8 cellular contexts compared by ENCODE assay signal in the genomic region with DNA sequence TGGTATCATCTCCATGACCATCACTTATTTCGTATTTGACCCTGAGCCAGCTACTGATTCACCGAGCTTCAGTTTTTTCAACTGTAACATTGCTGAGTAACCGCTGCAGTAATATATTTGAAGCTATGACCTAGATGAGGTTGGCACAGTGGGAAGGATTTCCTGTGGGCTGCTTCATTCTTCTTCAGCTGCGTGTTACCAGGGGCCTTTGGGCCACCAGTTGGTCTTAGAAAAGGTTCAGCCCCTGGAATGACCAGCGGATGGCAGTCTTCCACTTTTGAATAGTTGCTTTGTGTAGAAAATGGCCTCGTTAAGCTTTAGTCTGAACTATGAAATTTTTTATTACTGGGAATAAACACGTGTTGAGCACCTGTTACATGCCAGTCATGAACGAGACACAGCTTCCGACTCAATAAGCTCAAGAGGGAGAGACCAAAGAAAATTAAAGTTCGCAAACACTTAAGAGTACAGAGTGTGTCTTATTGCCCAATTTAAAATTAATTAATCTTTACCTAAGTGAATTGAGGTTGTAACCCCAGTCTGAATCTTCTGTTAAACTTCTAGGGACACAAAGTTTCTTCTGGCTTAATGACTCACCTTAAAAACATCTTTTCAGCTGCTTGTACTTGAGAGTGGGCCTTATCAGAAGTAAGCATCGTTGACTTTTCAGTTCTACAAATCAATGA. TPM values are rescaled to one million over a fixed set of nuclear protein-coding genes. Genes with fewer than 3 reads are reported as not detected.
DNase-seq lines count a peak whose midpoint lies in the region; ATAC-seq and TF ChIP-seq lines count a peak whose summit lies in the region.

No MANE protein-coding gene starts in this region.

- TSS peak; percentile 23 for BruUV-seq in PC-3 (replicated peaks; lab: Mats Ljungman, UMichigan)

- H3K4me3 ChIP-seq in PC-3 (ENCODE audit: low read length) (no peak overlapping the region), epithelial cell of esophagus (ENCODE audit: low read length) (no peak overlapping the region)

- peak overlapping the region; percentile 49 for H3K4me2 ChIP-seq in PC-3 (ENCODE audit: low read length)

- TF ChIP-seq CTCF in AG09319 (IDR thresholded peaks at IDR 0.05; ENCODE audit: low read depth, low read length) (peak; percentile 51), GM12874 (IDR thresholded peaks at IDR 0.05; ENCODE audit: insufficient read depth, low read depth, low read length) (peak; percentile 44), PC-3 (conservative IDR thresholded peaks at IDR 0.05; ENCODE audit: low read depth, low read length) (peak; percentile 85), epithelial cell of esophagus (IDR thresholded peaks at IDR 0.05; ENCODE audit: insufficient read depth, low read depth, low read length, missing control alignments) (peak; percentile 32)

- ATAC-seq in PC-3 (peak; percentile 76), GM21423 (IDR thresholded peaks at IDR 0.05; ENCODE audit: unreplicated experiment) (no peak), GM21528 (IDR thresholded peaks at IDR 0.05; ENCODE audit: low FRiP score, unreplicated experiment) (no peak)

- no peaks in the 10 kb centered on the region for H3K9me3 ChIP-seq in PC-3 (ENCODE audit: low read length)

- peaks cover 42% of the 10 kb centered on the region for H3K4me1 ChIP-seq in PC-3 (ENCODE audit: insufficient read depth, low read length)

- CTCF ChIA-PET in PC-3 (lab: Charles Lee) = interaction anchor here (0.5 to 1.7 kb wide), 8 partner anchors 9 to 404 kb away, joined by 3 to 78 read pairs (median 11); no protein-coding TSS in a partner anchor

- POLR2A ChIA-PET in PC-3 (lab: Charles Lee; ENCODE audit: unreplicated experiment) = interaction anchor here (0.5 to 1.0 kb wide), 4 partner anchors 9 to 315 kb away, joined by 3 to 5 read pairs (median 4); no protein-coding TSS in a partner anchor

- H3K9me2 ChIP-seq in PC-3 (replicated peaks; ENCODE audit: low read length) = no peaks in the 10 kb centered on the region

- H3K27me3 ChIP-seq in PC-3 (ENCODE audit: low read length) = no peaks in the 10 kb centered on the region

- no peak overlapping the region for H2AFZ ChIP-seq in PC-3 (ENCODE audit: low read length)

- no peaks in the 10 kb centered on the region for H3K79me2 ChIP-seq in PC-3 (ENCODE audit: low read length)

- peak overlapping the region; percentile 50 for H3K9ac ChIP-seq in PC-3 (ENCODE audit: low read length)

- peak overlapping the region; percentile 88 for H3K27ac ChIP-seq in PC-3 (ENCODE audit: low read length)

- H4K20me1 ChIP-seq in PC-3 (ENCODE audit: low read length) = no peaks in the 10 kb centered on the region

- DNase-seq in AG09319 (ENCODE audit: extremely low read depth, low read depth) = peak; percentile 68
- peak; percentile 97 for DNase-seq in PC-3
- DNase-seq in epithelial cell of esophagus (ENCODE audit: low read depth) = peak; percentile 76
- DNase-seq in pulmonary artery endothelial cell (ENCODE audit: low read depth, low spot score) = peak; percentile 89
- no peak for DNase-seq in CD1c-positive myeloid dendritic cell (ENCODE audit: extremely low spot score)

- H3F3A ChIP-seq in PC-3 (ENCODE audit: low read length, unreplicated experiment) = peaks cover 18% of the 10 kb centered on the region

- intact Hi-C loops in PC-3 (cut with micrococcal nuclease) = loop anchor here (1.0 kb wide), 2 partner anchors 49 to 404 kb away; no protein-coding TSS in a partner anchor

- H3K36me3 ChIP-seq in PC-3 (ENCODE audit: low read depth, low read length) = peaks cover 13% of the 10 kb centered on the region

RNA-seq across cellular contexts. Expression of gene NR2E3, which starts 57.6 kb away (rescaled TPM):
- total RNA-seq in PC-3 (2014; rRNA removed) (0.35 and 0.77 TPM in 2 replicates), pulmonary artery endothelial cell (0.11 TPM in 1 of 2 replicates, not detected in the other)

Comparison
In these comparisons a context has a peak if more than half of its experiments do, and no peak if none do; other contexts are left out.
1. CTCF ChIP-seq: peak in every context shown above with its lines; median percentile 85 in PC-3; 51 in AG09319; 44 in GM12874; 32 in epithelial cell of esophagus.